In the genomic region with DNA sequence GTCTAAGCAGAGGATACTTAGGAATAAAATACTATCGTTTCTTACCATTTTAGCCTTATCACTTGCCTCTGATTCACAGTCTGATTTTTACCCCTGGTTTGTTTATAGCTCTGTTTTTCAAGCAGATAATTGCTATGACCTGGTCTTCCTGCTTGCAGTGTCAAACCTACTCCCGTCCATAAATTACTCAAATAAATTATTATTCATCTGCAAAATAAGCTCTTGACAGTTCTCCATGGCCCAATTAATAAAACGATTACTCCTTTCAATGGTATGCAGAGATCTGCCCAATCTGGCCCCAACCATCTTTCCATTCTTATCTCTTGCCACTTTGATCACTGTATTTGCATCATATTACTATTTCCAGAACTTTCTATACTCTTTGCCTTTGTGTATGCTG, we compare ENCODE assay signal across 18 cellular contexts.
A peak's percentile ranks its signal among the peaks of the same experiment; 100 is the strongest.
DNase-seq lines count a peak whose midpoint lies in the region; ATAC-seq and TF ChIP-seq lines count a peak whose summit lies in the region.
"Had no signal": no experiment of that assay in that cellular context is flagged by ENCODE, and none has a peak within 500 bp of the region (broad histone marks: within the 10 kb centered on the region; RNA-seq: fewer than 3 reads in every experiment).

No MANE protein-coding gene starts in this region.

- H3K27ac Mint-ChIP-seq in WTC11 = no peak overlapping the region
- H3K27ac Mint-ChIP-seq: B cell; CD4-positive, CD25-positive, alpha-beta regulatory T cell; CD8-positive, alpha-beta T cell had no signal

- H3K4me1 Mint-ChIP-seq in WTC11 = peaks cover 18% of the 10 kb centered on the region
- H3K4me1 Mint-ChIP-seq: B cell; CD4-positive, CD25-positive, alpha-beta regulatory T cell had no signal

- H3K4me3 Mint-ChIP-seq in WTC11 = no peak overlapping the region
- H3K4me3 Mint-ChIP-seq: B cell; CD4-positive, CD25-positive, alpha-beta regulatory T cell; CD8-positive, alpha-beta T cell had no signal

- DNase-seq in M059J (ENCODE audit: low read depth) = peak; percentile 66
- DNase-seq in fibroblast of the aortic adventitia (ENCODE audit: low read depth) = peak; percentile 5
- DNase-seq in activated T-cell treated with anti-CD3 and anti-CD28 coated beads, Interleukin-2, amount 50 U/mL, for 48 hours = no peak
- DNase-seq in RKO (ENCODE audit: low spot score) = no peak
- DNase-seq in WTC11 (ENCODE audit: low spot score) = no peak
- DNase-seq: Caco-2; CD4-positive, CD25-positive, alpha-beta regulatory T cell; CD8-positive, alpha-beta T cell; DMS153; DND-41; EL; GDM1; GOT3 had no signal

- no peaks in the 10 kb centered on the region for H3K27me3 Mint-ChIP-seq in WTC11 (ENCODE audit: low read depth)
- H3K27me3 Mint-ChIP-seq: B cell; CD4-positive, CD25-positive, alpha-beta regulatory T cell had no signal

- peaks cover 8% of the 10 kb centered on the region for H3K9me3 Mint-ChIP-seq in WTC11

- H3K4me3 ChIP-seq in fibroblast of the aortic adventitia (ENCODE audit: low read depth, low read length) = no peak overlapping the region
- H3K4me3 ChIP-seq: BLaER1, GM12878, HAP-1 had no signal

- POLR2A ChIA-PET in WTC11 (lab: Charles Lee) = no interaction called here

- no peak for TF ChIP-seq CTCF in fibroblast of the aortic adventitia (IDR thresholded peaks at IDR 0.05; ENCODE audit: insufficient read depth, low read length)
- TF ChIP-seq CTCF in WTC11 (IDR thresholded peaks at IDR 0.05) = no peak

- ATAC-seq in SK-N-SH treated with all-trans-retinoic acid at 6 μM for 48 hours (peak; percentile 8; the same call in 2 of the 3 replicates), WTC11 (no peak)
- ATAC-seq: CD8-positive, alpha-beta T cell; GM12878 had no signal

- H3K36me3 Mint-ChIP-seq in WTC11 = no peaks in the 10 kb centered on the region
- H3K36me3 Mint-ChIP-seq: CD4-positive, CD25-positive, alpha-beta regulatory T cell; CD8-positive, alpha-beta T cell had no signal

- CTCF ChIA-PET in WTC11 (lab: Charles Lee) = no interaction called here

TF ChIP-seq in SK-N-SH treated with all-trans-retinoic acid at 6 μM for 48 hours, 23 proteins besides CTCF, POLR2A, EP300 and RAD21:
- no peak for TF ChIP-seq TCF4 (CRISPR knock-in tag; IDR thresholded peaks at IDR 0.05; ENCODE audit: borderline replicate concordance)
- no peak for TF ChIP-seq RARB (CRISPR knock-in tag; IDR thresholded peaks at IDR 0.05)
- TF ChIP-seq ESRRG (CRISPR knock-in tag; IDR thresholded peaks at IDR 0.05) = no peak
- TF ChIP-seq, protein P1, sequence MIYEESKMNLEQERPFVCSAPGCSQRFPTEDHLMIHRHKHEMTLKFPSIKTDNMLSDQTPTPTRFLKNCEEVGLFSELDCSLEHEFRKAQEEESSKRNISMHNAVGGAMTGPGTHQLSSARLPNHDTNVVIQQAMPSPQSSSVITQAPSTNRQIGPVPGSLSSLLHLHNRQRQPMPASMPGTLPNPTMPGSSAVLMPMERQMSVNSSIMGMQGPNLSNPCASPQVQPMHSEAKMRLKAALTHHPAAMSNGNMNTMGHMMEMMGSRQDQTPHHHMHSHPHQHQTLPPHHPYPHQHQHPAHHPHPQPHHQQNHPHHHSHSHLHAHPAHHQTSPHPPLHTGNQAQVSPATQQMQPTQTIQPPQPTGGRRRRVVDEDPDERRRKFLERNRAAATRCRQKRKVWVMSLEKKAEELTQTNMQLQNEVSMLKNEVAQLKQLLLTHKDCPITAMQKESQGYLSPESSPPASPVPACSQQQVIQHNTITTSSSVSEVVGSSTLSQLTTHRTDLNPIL (CRISPR knock-in tag; IDR thresholded peaks at IDR 0.05; ENCODE audit: low read depth) = no peak
- no peak for TF ChIP-seq ZNF70 (CRISPR knock-in tag; IDR thresholded peaks at IDR 0.05)
- no peak for TF ChIP-seq PPARA (CRISPR knock-in tag; IDR thresholded peaks at IDR 0.05; ENCODE audit: borderline replicate concordance)

TF ChIP-seq in WTC11, 78 proteins besides CTCF, POLR2A, EP300 and RAD21:
- TF ChIP-seq, protein P2, sequence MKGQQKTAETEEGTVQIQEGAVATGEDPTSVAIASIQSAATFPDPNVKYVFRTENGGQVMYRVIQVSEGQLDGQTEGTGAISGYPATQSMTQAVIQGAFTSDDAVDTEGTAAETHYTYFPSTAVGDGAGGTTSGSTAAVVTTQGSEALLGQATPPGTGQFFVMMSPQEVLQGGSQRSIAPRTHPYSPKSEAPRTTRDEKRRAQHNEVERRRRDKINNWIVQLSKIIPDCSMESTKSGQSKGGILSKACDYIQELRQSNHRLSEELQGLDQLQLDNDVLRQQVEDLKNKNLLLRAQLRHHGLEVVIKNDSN (CRISPR knock-in tag; IDR thresholded peaks at IDR 0.05) = no peak
- no peak for TF ChIP-seq ZNF416 (CRISPR knock-in tag; IDR thresholded peaks at IDR 0.05)
- TF ChIP-seq, protein P3, sequence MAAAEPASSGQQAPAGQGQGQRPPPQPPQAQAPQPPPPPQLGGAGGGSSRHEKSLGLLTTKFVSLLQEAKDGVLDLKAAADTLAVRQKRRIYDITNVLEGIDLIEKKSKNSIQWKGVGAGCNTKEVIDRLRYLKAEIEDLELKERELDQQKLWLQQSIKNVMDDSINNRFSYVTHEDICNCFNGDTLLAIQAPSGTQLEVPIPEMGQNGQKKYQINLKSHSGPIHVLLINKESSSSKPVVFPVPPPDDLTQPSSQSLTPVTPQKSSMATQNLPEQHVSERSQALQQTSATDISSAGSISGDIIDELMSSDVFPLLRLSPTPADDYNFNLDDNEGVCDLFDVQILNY (CRISPR knock-in tag; IDR thresholded peaks at IDR 0.05) = no peak
- TF ChIP-seq NFE2L1 (CRISPR knock-in tag; IDR thresholded peaks at IDR 0.05) = no peak
- TF ChIP-seq IRF2 (CRISPR knock-in tag; IDR thresholded peaks at IDR 0.05; ENCODE audit: borderline replicate concordance, low read depth) = no peak
- no peak for TF ChIP-seq ZBTB21 (CRISPR knock-in tag; IDR thresholded peaks at IDR 0.05; ENCODE audit: borderline replicate concordance)
- no peak for TF ChIP-seq TP53 (CRISPR knock-in tag; IDR thresholded peaks at IDR 0.05)
- no peak for TF ChIP-seq SP1 (CRISPR knock-in tag; conservative IDR thresholded peaks at IDR 0.05)
- TF ChIP-seq ATF1 (CRISPR knock-in tag; IDR thresholded peaks at IDR 0.05) = no peak
- no peak for TF ChIP-seq CBFB (CRISPR knock-in tag; IDR thresholded peaks at IDR 0.05; ENCODE audit: low read depth)
- TF ChIP-seq, protein P4, sequence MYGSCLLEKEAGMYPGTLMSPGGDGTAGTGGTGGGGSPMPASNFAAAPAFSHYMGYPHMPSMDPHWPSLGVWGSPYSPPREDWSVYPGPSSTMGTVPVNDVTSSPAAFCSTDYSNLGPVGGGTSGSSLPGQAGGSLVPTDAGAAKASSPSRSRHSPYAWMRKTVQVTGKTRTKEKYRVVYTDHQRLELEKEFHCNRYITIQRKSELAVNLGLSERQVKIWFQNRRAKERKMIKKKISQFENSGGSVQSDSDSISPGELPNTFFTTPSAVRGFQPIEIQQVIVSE (CRISPR knock-in tag; IDR thresholded peaks at IDR 0.05; ENCODE audit: borderline replicate concordance) = no peak
- no peak for TF ChIP-seq NFYB (CRISPR knock-in tag; conservative IDR thresholded peaks at IDR 0.05; ENCODE audit: low read depth)
- TF ChIP-seq, protein P5, sequence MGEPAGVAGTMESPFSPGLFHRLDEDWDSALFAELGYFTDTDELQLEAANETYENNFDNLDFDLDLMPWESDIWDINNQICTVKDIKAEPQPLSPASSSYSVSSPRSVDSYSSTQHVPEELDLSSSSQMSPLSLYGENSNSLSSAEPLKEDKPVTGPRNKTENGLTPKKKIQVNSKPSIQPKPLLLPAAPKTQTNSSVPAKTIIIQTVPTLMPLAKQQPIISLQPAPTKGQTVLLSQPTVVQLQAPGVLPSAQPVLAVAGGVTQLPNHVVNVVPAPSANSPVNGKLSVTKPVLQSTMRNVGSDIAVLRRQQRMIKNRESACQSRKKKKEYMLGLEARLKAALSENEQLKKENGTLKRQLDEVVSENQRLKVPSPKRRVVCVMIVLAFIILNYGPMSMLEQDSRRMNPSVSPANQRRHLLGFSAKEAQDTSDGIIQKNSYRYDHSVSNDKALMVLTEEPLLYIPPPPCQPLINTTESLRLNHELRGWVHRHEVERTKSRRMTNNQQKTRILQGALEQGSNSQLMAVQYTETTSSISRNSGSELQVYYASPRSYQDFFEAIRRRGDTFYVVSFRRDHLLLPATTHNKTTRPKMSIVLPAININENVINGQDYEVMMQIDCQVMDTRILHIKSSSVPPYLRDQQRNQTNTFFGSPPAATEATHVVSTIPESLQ (CRISPR knock-in tag; IDR thresholded peaks at IDR 0.05) = no peak
- no peak for TF ChIP-seq EMX1 (CRISPR knock-in tag; IDR thresholded peaks at IDR 0.05)
- no peak for TF ChIP-seq RELA (CRISPR knock-in tag; IDR thresholded peaks at IDR 0.05; ENCODE audit: borderline replicate concordance)

Comparison
In these comparisons a context has a peak if more than half of its experiments do, and no peak if none do; other contexts are left out.
1. DNase-seq: peak in M059J (single experiment) and fibroblast of the aortic adventitia (single experiment); none in activated T-cell treated with anti-CD3 and anti-CD28 coated beads, Interleukin-2, amount 50 U/mL, for 48 hours (0 of 2), RKO (single experiment) and WTC11 (single experiment).